25 cellular contexts compared by ENCODE assay signal in the genomic region with DNA sequence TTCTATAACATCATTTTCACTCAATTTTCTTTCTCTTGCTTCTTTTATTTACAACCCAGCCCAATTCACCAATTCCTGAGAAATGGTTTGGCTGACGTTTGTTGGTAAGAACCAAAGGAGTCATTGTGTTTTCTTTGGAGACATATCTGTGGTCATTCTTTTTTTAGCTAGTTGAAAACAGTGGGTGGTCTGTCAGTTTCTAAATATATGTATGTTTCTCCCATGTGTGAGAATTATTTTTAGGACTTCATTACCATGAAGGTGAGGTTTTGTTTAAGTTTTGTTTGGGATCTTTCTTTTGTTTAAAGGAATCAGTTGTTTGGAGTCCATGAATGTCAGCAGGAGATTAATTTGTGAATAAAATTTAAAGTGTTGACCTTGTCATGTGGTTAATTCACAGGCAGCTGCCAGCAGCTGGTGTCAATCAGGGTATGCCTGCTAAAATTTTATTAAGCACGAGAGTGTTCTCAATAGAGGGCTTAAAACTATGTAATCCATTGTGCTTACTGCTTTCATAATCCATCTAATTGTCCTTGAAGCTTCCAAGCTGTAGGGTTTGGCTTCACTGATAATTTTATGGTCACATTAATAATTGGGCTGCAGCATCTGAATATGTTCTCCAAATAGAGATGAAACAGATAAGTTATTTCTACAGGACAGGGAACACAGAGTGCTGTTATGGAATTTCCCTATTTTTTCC. TPM values are rescaled to one million over a fixed set of nuclear protein-coding genes. Genes with fewer than 3 reads are reported as not detected.
DNase-seq lines count a peak whose midpoint lies in the region; ATAC-seq and TF ChIP-seq lines count a peak whose summit lies in the region.
"Had no signal": no experiment of that assay in that cellular context is flagged by ENCODE, and none has a peak within 500 bp of the region (broad histone marks: within the 10 kb centered on the region; RNA-seq: fewer than 3 reads in every experiment).

No MANE protein-coding gene starts in this region.

- H3K9me3 Mint-ChIP-seq in natural killer cell treated with Interleukin-12 subunit alpha and Interleukin-12 subunit beta and Interleukin-15 and Interleukin-18, amount 100 ng/mL, for 72 hours, result no peaks in the 10 kb centered on the region
- H3K9me3 Mint-ChIP-seq: nephron progenitor cell; stimulated activated memory B cell treated with anti-CD40 and anti-IgM and Interleukin-4, amounts not matched to agents 10 μg/mL and 1 μg/mL and 100 μg/mL, for 72 hours had no signal

- WGBS in esophagus squamous epithelium, 2 donors, result 34 to 37% methylated on average over 2 of the region's 2 CpGs

- TF ChIP-seq POLR2A in esophagus squamous epithelium (IDR thresholded peaks at IDR 0.05), result no peak

- intact Hi-C loops in tibial artery (cut with DNase I; ENCODE audit: low total_unique reads), result no loop called here
- intact Hi-C loops in esophagus squamous epithelium (cut with DNase I), result no loop called here

- no peak overlapping the region for H3K27ac Mint-ChIP-seq in natural killer cell treated with Interleukin-12 subunit alpha and Interleukin-12 subunit beta and Interleukin-15 and Interleukin-18, amount 100 ng/mL, for 72 hours
- H3K27ac Mint-ChIP-seq: activated CD4-positive, alpha-beta T cell treated with anti-CD3 and anti-CD28 coated beads for 36 hours; nephron progenitor cell; stimulated activated memory B cell treated with anti-CD40 and anti-IgM and Interleukin-4, amounts not matched to agents 10 μg/mL and 1 μg/mL and 100 μg/mL, for 72 hours had no signal

- H3K9me3 ChIP-seq in SJSA1 (replicated peaks) (no peaks in the 10 kb centered on the region), tibial artery (no peaks in the 10 kb centered on the region), esophagus squamous epithelium (no peaks in the 10 kb centered on the region)
- H3K9me3 ChIP-seq: breast epithelium, sigmoid colon had no signal

- H3K36me3 Mint-ChIP-seq in natural killer cell treated with Interleukin-12 subunit alpha and Interleukin-12 subunit beta and Interleukin-15 and Interleukin-18, amount 100 ng/mL, for 72 hours, result no peaks in the 10 kb centered on the region
- H3K36me3 Mint-ChIP-seq: stimulated activated memory B cell treated with anti-CD40 and anti-IgM and Interleukin-4, amounts not matched to agents 10 μg/mL and 1 μg/mL and 100 μg/mL, for 72 hours had no signal

- no peaks in the 10 kb centered on the region for H3K4me1 Mint-ChIP-seq in natural killer cell treated with Interleukin-12 subunit alpha and Interleukin-12 subunit beta and Interleukin-15 and Interleukin-18, amount 100 ng/mL, for 72 hours (ENCODE audit: low read depth in 2 of 2)
- H3K4me1 Mint-ChIP-seq: activated CD4-positive, alpha-beta T cell treated with anti-CD3 and anti-CD28 coated beads for 36 hours; stimulated activated memory B cell treated with anti-CD40 and anti-IgM and Interleukin-4, amounts not matched to agents 10 μg/mL and 1 μg/mL and 100 μg/mL, for 72 hours had no signal

- peaks cover 15 to 29% of the 10 kb centered on the region in 2 donors for H3K27me3 Mint-ChIP-seq in natural killer cell treated with Interleukin-12 subunit alpha and Interleukin-12 subunit beta and Interleukin-15 and Interleukin-18, amount 100 ng/mL, for 72 hours
- H3K27me3 Mint-ChIP-seq: activated CD4-positive, alpha-beta T cell treated with anti-CD3 and anti-CD28 coated beads for 36 hours; stimulated activated memory B cell treated with anti-CD40 and anti-IgM and Interleukin-4, amounts not matched to agents 10 μg/mL and 1 μg/mL and 100 μg/mL, for 72 hours had no signal

- peak; percentile 61 for DNase-seq in EH (ENCODE audit: low read depth)
- DNase-seq in SJSA1 (ENCODE audit: low read depth in 1 of 2, low spot score in 2 of 2), result peak in 1 of 2 experiments; percentile 77
- peak; percentile 26 for DNase-seq in fibroblast of pulmonary artery (ENCODE audit: low read depth)
- no peak for DNase-seq in activated CD4-positive, alpha-beta T cell treated with anti-CD3 and anti-CD28 coated beads, Interleukin-2, amount 50 U/mL, for 48 hours
- no peak for DNase-seq in tibial artery
- no peak for DNase-seq in esophagus squamous epithelium (lab: John Stamatoyannopoulos, UW)
- DNase-seq in natural killer cell treated with Interleukin-12 subunit alpha and Interleukin-12 subunit beta and Interleukin-15 and Interleukin-18, amount 100 ng/mL, for 72 hours (ENCODE audit: low spot score), result no peak
- DNase-seq: activated CD4-positive, alpha-beta T cell treated with anti-CD3 and anti-CD28 coated beads for 36 hours; dermis blood vessel endothelial cell; DMS 273 treated with DMSO at 0.1 percent for 48 hours; GDM1; H7; Karpas-422; kidney glomerular epithelial cell; NCI-H1048; NCI-H2029; NCI-H446 treated with DMSO at 0.1 percent for 48 hours; nephron progenitor cell; posterior cingulate gyrus; sigmoid colon had no signal

- no peak overlapping the region for H3K4me3 Mint-ChIP-seq in natural killer cell treated with Interleukin-12 subunit alpha and Interleukin-12 subunit beta and Interleukin-15 and Interleukin-18, amount 100 ng/mL, for 72 hours
- H3K4me3 Mint-ChIP-seq: activated CD4-positive, alpha-beta T cell treated with anti-CD3 and anti-CD28 coated beads for 36 hours; nephron progenitor cell; stimulated activated memory B cell treated with anti-CD40 and anti-IgM and Interleukin-4, amounts not matched to agents 10 μg/mL and 1 μg/mL and 100 μg/mL, for 72 hours had no signal

- H3K27ac ChIP-seq in 22Rv1, result peak overlapping the region; percentile 6; the same call in 1 of the 2 replicates
- peak overlapping the region; percentile 33 for H3K27ac ChIP-seq in SJSA1
- H3K27ac ChIP-seq in tibial artery, result no peak overlapping the region
- no peak overlapping the region for H3K27ac ChIP-seq in esophagus squamous epithelium
- H3K27ac ChIP-seq: epithelial cell of prostate had no signal

- ATAC-seq in natural killer cell treated with Interleukin-12 subunit alpha and Interleukin-12 subunit beta and Interleukin-15 and Interleukin-18, amount 100 ng/mL, for 72 hours, result no peak
- ATAC-seq: activated CD4-positive, alpha-beta T cell treated with anti-CD3 and anti-CD28 coated beads for 36 hours; stimulated activated memory B cell treated with anti-CD40 and anti-IgM and Interleukin-4, amounts not matched to agents 10 μg/mL and 1 μg/mL and 100 μg/mL, for 72 hours had no signal

- no peaks in the 10 kb centered on the region for H3K27me3 ChIP-seq in SJSA1 (replicated peaks)
- H3K27me3 ChIP-seq in tibial artery, result no peaks in the 10 kb centered on the region
- no peaks in the 10 kb centered on the region for H3K27me3 ChIP-seq in esophagus squamous epithelium
- H3K27me3 ChIP-seq: breast epithelium, sigmoid colon had no signal

- H3K4me3 ChIP-seq in SJSA1 (no peak overlapping the region), fibroblast of pulmonary artery (replicated peaks; ENCODE audit: low read depth, low read length) (no peak overlapping the region), tibial artery (no peak overlapping the region), esophagus squamous epithelium (no peak overlapping the region)
- H3K4me3 ChIP-seq: breast epithelium, sigmoid colon had no signal

- TF ChIP-seq CTCF in 22Rv1 (IDR thresholded peaks at IDR 0.05) (no peak), fibroblast of pulmonary artery (IDR thresholded peaks at IDR 0.05; ENCODE audit: low read length, missing control alignments) (no peak), tibial artery (IDR thresholded peaks at IDR 0.05) (no peak), esophagus squamous epithelium (IDR thresholded peaks at IDR 0.05) (no peak)

- no peaks in the 10 kb centered on the region; the same call in 1 of the 2 replicates for H3K36me3 ChIP-seq in SJSA1
- no peaks in the 10 kb centered on the region for H3K36me3 ChIP-seq in tibial artery
- peaks cover 0 to 6% (median 0%) of the 10 kb centered on the region in 3 donors for H3K36me3 ChIP-seq in esophagus squamous epithelium
- H3K36me3 ChIP-seq: breast epithelium, sigmoid colon had no signal

- H3K4me1 ChIP-seq in SJSA1 (replicated peaks), result peaks cover 29% of the 10 kb centered on the region
- peaks cover 0 to 16% (median 10%) of the 10 kb centered on the region in 4 donors for H3K4me1 ChIP-seq in tibial artery
- H3K4me1 ChIP-seq in esophagus squamous epithelium, result no peaks in the 10 kb centered on the region

RNA-seq across cellular contexts. Expression of a gene that starts 38.7 kb away (rescaled TPM):
- not detected in 2 replicates for total RNA-seq in SJSA1 (2014; rRNA removed; shearing (Covaris generic))
- total RNA-seq in esophagus squamous epithelium, result under 1 TPM in 1 of 4 donors, not detected in 3; 0.19 TPM
- not detected for total RNA-seq in natural killer cell treated with Interleukin-12 subunit alpha and Interleukin-12 subunit beta and Interleukin-15 and Interleukin-18, amount 100 ng/mL, for 72 hours
- total RNA-seq: activated CD4-positive, alpha-beta T cell treated with anti-CD3 and anti-CD28 coated beads for 36 hours; dermis blood vessel endothelial cell; mesenteric fat pad had no signal

Comparison
In these comparisons a context has a peak if more than half of its experiments do, and no peak if none do; other contexts are left out.
1. H3K27ac ChIP-seq: peak in 22Rv1 (single experiment) and SJSA1 (single experiment); none in tibial artery (0 of 2) and esophagus squamous epithelium (0 of 4).
2. DNase-seq: peak in EH (single experiment) and fibroblast of pulmonary artery (single experiment); none in activated CD4-positive, alpha-beta T cell treated with anti-CD3 and anti-CD28 coated beads, Interleukin-2, amount 50 U/mL, for 48 hours (0 of 2), tibial artery (0 of 2), esophagus squamous epithelium (single experiment) and natural killer cell treated with Interleukin-12 subunit alpha and Interleukin-12 subunit beta and Interleukin-15 and Interleukin-18, amount 100 ng/mL, for 72 hours (single experiment).